In the genomic region with DNA sequence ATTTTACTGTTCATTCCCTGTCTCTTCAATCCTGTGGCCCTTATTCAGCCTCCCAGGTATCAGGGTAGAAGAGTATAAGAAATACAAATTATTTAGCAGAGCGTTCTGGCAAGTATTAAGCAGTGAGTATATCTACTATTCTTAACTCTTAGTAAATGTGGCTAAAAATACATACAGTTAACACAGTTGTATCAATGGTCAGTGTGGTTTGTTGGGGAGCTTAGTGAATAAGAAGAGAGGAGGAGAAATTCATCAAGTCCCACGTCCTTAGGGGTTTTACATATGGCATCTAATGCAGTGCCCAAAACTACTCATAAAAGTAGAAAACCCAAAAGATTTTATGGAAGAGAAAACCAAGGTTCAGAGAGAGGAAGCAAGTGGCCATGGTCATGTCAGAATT, we compare ENCODE assay signal across 37 cellular contexts.
"Had no signal": no experiment of that assay in that cellular context is flagged by ENCODE, and none has a peak within 500 bp of the region (broad histone marks: within the 10 kb centered on the region; RNA-seq: fewer than 3 reads in every experiment).

No MANE protein-coding gene starts in this region.

- H3K4me3 Mint-ChIP-seq: activated B cell treated with CpG ODN at 0.5 μM for 24 hours; activated CD4-positive, alpha-beta memory T cell treated with anti-CD3 and anti-CD28 coated beads for 36 hours; activated CD4-positive, alpha-beta T cell treated with anti-CD3 and anti-CD28 coated beads, Interleukin-2, amount 10 ng/mL, durations not matched to agents 24 days and 14 days; activated CD8-positive, alpha-beta T cell treated with anti-CD3 and anti-CD28 coated beads for 36 hours; activated naive CD4-positive, alpha-beta T cell treated with anti-CD3 and anti-CD28 coated beads for 36 hours; activated naive CD8-positive, alpha-beta T cell treated with anti-CD3 and anti-CD28 coated beads for 36 hours; activated T-cell treated with anti-CD3 and anti-CD28 coated beads, Interleukin-2, amount 50 U/mL, for 4 hours; activated T-cell treated with anti-CD3 and anti-CD28 coated beads, Interleukin-2, amount 50 U/mL, for 72 hours; activated T-helper 1 cell treated with anti-CD3 and anti-CD28 coated beads, Interleukin-12 subunit alpha, Interleukin-12 subunit beta, Interleukin-2, Interleukin-4 antibody, amounts not matched to agents 30 ng/mL and 10 ng/mL and 1 ng/mL, durations not matched to agents 14 hours and 24 hours and 36 hours; activated T-helper 17 cell treated with anti-CD3 and anti-CD28 coated beads, Interleukin-2, amount 50 U/mL, for 72 hours; T-helper 1 cell treated with Interleukin-12 subunit alpha and Interleukin-12 subunit beta and Interleukin-4 antibody, amounts not matched to agents 30 μg/mL and 1 μg/mL, for 36 hours; T-helper 2 cell treated with Interferon-gamma antibody and Interleukin-4, amounts not matched to agents 5 μg/mL and 100 μg/mL, for 36 hours had no signal

- H3K27ac Mint-ChIP-seq: activated B cell treated with CpG ODN at 0.5 μM for 24 hours; activated CD4-positive, alpha-beta memory T cell treated with anti-CD3 and anti-CD28 coated beads for 36 hours; activated CD4-positive, alpha-beta T cell treated with anti-CD3 and anti-CD28 coated beads, Interleukin-2, amount 10 ng/mL, durations not matched to agents 24 days and 14 days; activated CD8-positive, alpha-beta T cell treated with anti-CD3 and anti-CD28 coated beads for 36 hours; activated naive CD4-positive, alpha-beta T cell treated with anti-CD3 and anti-CD28 coated beads for 36 hours; activated naive CD4-positive, alpha-beta T cell treated with anti-CD3 and anti-CD28 coated beads, Interleukin-2, amount 50 U/mL, for 72 hours; activated naive CD8-positive, alpha-beta T cell treated with anti-CD3 and anti-CD28 coated beads for 36 hours; activated T-cell treated with anti-CD3 and anti-CD28 coated beads, Interleukin-2, amount 50 U/mL, for 72 hours; activated T-helper 1 cell treated with anti-CD3 and anti-CD28 coated beads, Interleukin-12 subunit alpha, Interleukin-12 subunit beta, Interleukin-2, Interleukin-4 antibody, amounts not matched to agents 30 ng/mL and 10 ng/mL and 1 ng/mL, durations not matched to agents 14 hours and 24 hours and 36 hours; activated T-helper 17 cell treated with anti-CD3 and anti-CD28 coated beads, Interleukin-2, amount 50 U/mL, for 72 hours; T-helper 1 cell treated with Interleukin-12 subunit alpha and Interleukin-12 subunit beta and Interleukin-4 antibody, amounts not matched to agents 30 μg/mL and 1 μg/mL, for 36 hours; T-helper 2 cell treated with Interferon-gamma antibody and Interleukin-4, amounts not matched to agents 5 μg/mL and 100 μg/mL, for 36 hours had no signal

- H3K27me3 ChIP-seq: adrenal gland, body of pancreas, brain microvascular endothelial cell, breast epithelium had no signal

- H3K27me3 Mint-ChIP-seq: activated B cell treated with CpG ODN at 0.5 μM for 24 hours; activated CD4-positive, alpha-beta T cell treated with anti-CD3 and anti-CD28 coated beads, Interleukin-2, amount 10 ng/mL, durations not matched to agents 24 days and 14 days; activated CD8-positive, alpha-beta T cell treated with anti-CD3 and anti-CD28 coated beads for 36 hours; activated naive CD8-positive, alpha-beta T cell treated with anti-CD3 and anti-CD28 coated beads for 36 hours; activated T-helper 17 cell treated with anti-CD3 and anti-CD28 coated beads, Interleukin-2, amount 50 U/mL, for 72 hours had no signal

- H3K4me1 ChIP-seq: adrenal gland, body of pancreas, breast epithelium had no signal

- H3K9me3 Mint-ChIP-seq: activated T-helper 1 cell treated with anti-CD3 and anti-CD28 coated beads, Interleukin-12 subunit alpha, Interleukin-12 subunit beta, Interleukin-2, Interleukin-4 antibody, amounts not matched to agents 30 ng/mL and 10 ng/mL and 1 ng/mL, durations not matched to agents 14 hours and 24 hours and 36 hours; activated T-helper 17 cell treated with anti-CD3 and anti-CD28 coated beads, Interleukin-2, amount 50 U/mL, for 72 hours had no signal

- H3K4me1 Mint-ChIP-seq: activated B cell treated with CpG ODN at 0.5 μM for 24 hours; activated CD4-positive, alpha-beta T cell treated with anti-CD3 and anti-CD28 coated beads, Interleukin-2, amount 10 ng/mL, durations not matched to agents 24 days and 14 days; activated naive CD8-positive, alpha-beta T cell treated with anti-CD3 and anti-CD28 coated beads for 36 hours; activated T-helper 17 cell treated with anti-CD3 and anti-CD28 coated beads, Interleukin-2, amount 50 U/mL, for 72 hours had no signal

- H3K27ac ChIP-seq: adrenal gland, body of pancreas, brain microvascular endothelial cell, breast epithelium, VCaP had no signal

- ATAC-seq: activated CD8-positive, alpha-beta T cell treated with anti-CD3 and anti-CD28 coated beads for 36 hours; activated naive CD4-positive, alpha-beta T cell treated with anti-CD3 and anti-CD28 coated beads, Interleukin-2, amount 50 U/mL, for 72 hours; activated T-cell treated with anti-CD3 and anti-CD28 coated beads, Interleukin-2, amount 50 U/mL, for 4 hours; activated T-cell treated with anti-CD3 and anti-CD28 coated beads, Interleukin-2, amount 50 U/mL, for 72 hours; activated T-helper 17 cell treated with anti-CD3 and anti-CD28 coated beads, Interleukin-2, amount 50 U/mL, for 72 hours; body of pancreas had no signal

- H3K9me3 ChIP-seq: adrenal gland, body of pancreas had no signal

- H3K36me3 Mint-ChIP-seq: activated CD4-positive, alpha-beta memory T cell treated with anti-CD3 and anti-CD28 coated beads for 36 hours; activated naive CD4-positive, alpha-beta T cell treated with anti-CD3 and anti-CD28 coated beads, Interleukin-2, amount 50 U/mL, for 72 hours had no signal

- DNase-seq: activated B cell treated with CpG ODN at 0.5 μM for 24 hours; activated CD4-positive, alpha-beta memory T cell treated with anti-CD3 and anti-CD28 coated beads for 36 hours; activated CD4-positive, alpha-beta T cell treated with anti-CD3 and anti-CD28 coated beads for 4 hours; activated CD4-positive, alpha-beta T cell treated with anti-CD3 and anti-CD28 coated beads, Interleukin-2, amount 10 ng/mL, durations not matched to agents 24 days and 14 days; activated CD4-positive, alpha-beta T cell treated with anti-CD3 and anti-CD28 coated beads, Interleukin-2, amount 50 U/mL, for 1 hour; activated CD4-positive, alpha-beta T cell treated with anti-CD3 and anti-CD28 coated beads, Interleukin-2, amount 50 U/mL, for 4 hours; activated CD4-positive, CD25-positive, alpha-beta regulatory T cell treated with anti-CD3 and anti-CD28 coated beads, Interleukin-2, amount 50 U/mL, for 72 hours; activated CD8-positive, alpha-beta memory T cell treated with anti-CD3 and anti-CD28 coated beads, Interleukin-2, amount 50 U/mL, for 4 hours; activated CD8-positive, alpha-beta T cell treated with anti-CD3 and anti-CD28 coated beads for 36 hours; activated effector memory CD4-positive, alpha-beta T cell treated with anti-CD3 and anti-CD28 coated beads, Interleukin-2, amount 50 U/mL, for 16 hours; activated gamma-delta T cell treated with Interleukin-2 at 50 U/mL for 16 hours; activated naive CD4-positive, alpha-beta T cell; activated naive CD4-positive, alpha-beta T cell treated with anti-CD3 and anti-CD28 coated beads for 36 hours; activated naive CD4-positive, alpha-beta T cell treated with anti-CD3 and anti-CD28 coated beads, Interleukin-2, amount 50 U/mL, for 16 hours; activated naive CD8-positive, alpha-beta T cell treated with anti-CD3 and anti-CD28 coated beads for 36 hours; activated T-cell treated with anti-CD3 and anti-CD28 coated beads for 4 hours; activated T-cell treated with anti-CD3 and anti-CD28 coated beads, Interleukin-2, amount 50 U/mL, for 1 hour; activated T-cell treated with anti-CD3 and anti-CD28 coated beads, Interleukin-2, amount 50 U/mL, for 4 hours; activated T-cell treated with anti-CD3 and anti-CD28 coated beads, Interleukin-2, amount 50 U/mL, for 72 hours; adrenal gland; amniotic stem cell; aorta; body of pancreas; brain microvascular endothelial cell; central memory CD4-positive, alpha-beta T cell; T-helper 1 cell; T-helper 2 cell; T-helper 9 cell had no signal

- H3K4me3 ChIP-seq: adrenal gland, body of pancreas, breast epithelium had no signal

- H3K36me3 ChIP-seq: adrenal gland, brain microvascular endothelial cell, breast epithelium had no signal

- FAIRE-seq: astrocyte, TTC549 had no signal
